ENCODE assay signal across 26 cellular contexts in the genomic region with DNA sequence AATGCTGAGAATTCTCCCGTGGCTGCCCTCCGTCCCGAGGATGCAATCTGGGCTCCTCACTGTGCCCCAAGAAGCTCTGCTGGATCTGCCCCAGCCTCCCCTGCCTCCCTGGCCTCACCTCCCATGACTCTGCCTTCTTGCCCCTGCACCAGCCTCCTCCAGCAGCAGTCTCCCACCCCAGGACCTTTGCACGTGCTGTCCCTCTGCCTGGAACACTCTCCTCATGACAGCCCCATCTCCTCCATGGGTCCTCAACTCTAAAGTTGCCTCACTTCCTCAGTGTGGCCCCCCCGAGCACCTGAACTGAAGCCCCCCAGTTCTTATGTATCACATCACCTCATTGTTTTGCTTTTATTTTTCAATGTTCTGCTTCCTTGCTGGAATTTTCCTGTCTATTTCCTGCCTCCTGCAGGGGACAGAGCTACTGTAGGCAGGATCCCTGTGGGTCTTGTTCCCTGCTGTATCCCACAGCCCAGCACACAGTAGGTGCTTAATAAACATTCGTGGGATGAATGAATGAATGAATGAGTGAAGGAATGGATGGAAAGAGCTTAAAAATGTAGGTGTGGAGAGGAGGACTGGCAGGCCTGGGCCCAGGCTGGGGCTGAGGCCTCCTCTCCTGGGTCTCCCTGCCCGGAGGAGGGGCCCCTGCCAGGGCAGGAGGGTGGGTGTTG.
"Had no signal": no experiment of that assay in that cellular context is flagged by ENCODE, and none has a peak within 500 bp of the region (broad histone marks: within the 10 kb centered on the region; RNA-seq: fewer than 3 reads in every experiment).

No MANE protein-coding gene starts in this region.

- H3K4me3 ChIP-seq: gastroesophageal sphincter, hepatocyte, testis, transverse colon, uterus had no signal

- DNase-seq: activated CD4-positive, alpha-beta memory T cell treated with anti-CD3 and anti-CD28 coated beads for 36 hours; activated CD4-positive, alpha-beta T cell treated with anti-CD3 and anti-CD28 coated beads for 48 hours; activated CD8-positive, alpha-beta memory T cell treated with anti-CD3 and anti-CD28 coated beads, Interleukin-2, amount 50 U/mL, for 4 hours; activated gamma-delta T cell; activated naive CD4-positive, alpha-beta T cell treated with anti-CD3 and anti-CD28 coated beads, Interleukin-2, amount 50 U/mL, for 16 hours; activated naive CD8-positive, alpha-beta T cell treated with anti-CD3 and anti-CD28 coated beads, Interleukin-2, amount 50 U/mL, for 24 hours; activated T-cell treated with anti-CD3 and anti-CD28 coated beads, Interleukin-2, amount 50 U/mL, for 1 hour; amygdala; cortex of kidney; effector memory CD8-positive, alpha-beta T cell; left colon; mammary epithelial cell; naive B cell; nucleus accumbens; right cardiac atrium; stimulated activated CD4-positive, alpha-beta T cell treated with anti-CD3 and anti-CD28 coated beads, Interleukin-2, amount 100 ng/mL, for 48 hours; stimulated activated naive CD4-positive, alpha-beta T cell treated with Interleukin-2 at 50 U/mL for 16 hours; testis; transverse colon; uterus had no signal

- H2AFZ ChIP-seq: hepatocyte, parathyroid adenoma had no signal

- H3K27me3 ChIP-seq: gastroesophageal sphincter, hepatocyte, testis, transverse colon, uterus had no signal

- H3K9me3 Mint-ChIP-seq: activated CD4-positive, alpha-beta memory T cell treated with anti-CD3 and anti-CD28 coated beads for 36 hours; activated naive CD8-positive, alpha-beta T cell treated with anti-CD3 and anti-CD28 coated beads, Interleukin-2, amount 50 U/mL, for 24 hours; effector memory CD8-positive, alpha-beta T cell; mesothelial cell of epicardium had no signal

- H3K36me3 ChIP-seq: gastroesophageal sphincter, transverse colon, uterus had no signal

- H3K9ac ChIP-seq: parathyroid adenoma had no signal

- H3K9me3 ChIP-seq: gastroesophageal sphincter, testis, transverse colon, uterus had no signal

- H3K4me3 Mint-ChIP-seq: activated CD4-positive, alpha-beta memory T cell treated with anti-CD3 and anti-CD28 coated beads for 36 hours; activated naive CD8-positive, alpha-beta T cell treated with anti-CD3 and anti-CD28 coated beads, Interleukin-2, amount 50 U/mL, for 24 hours; effector memory CD8-positive, alpha-beta T cell; mesothelial cell of epicardium; naive B cell had no signal

- H3K27ac ChIP-seq: gastroesophageal sphincter, hepatocyte, parathyroid adenoma, testis, transverse colon had no signal

- H3K4me2 ChIP-seq: hepatocyte had no signal

- FAIRE-seq: endothelial cell of umbilical vein, keratinocyte had no signal

- H3K27me3 Mint-ChIP-seq: activated CD4-positive, alpha-beta memory T cell treated with anti-CD3 and anti-CD28 coated beads for 36 hours; activated naive CD8-positive, alpha-beta T cell treated with anti-CD3 and anti-CD28 coated beads, Interleukin-2, amount 50 U/mL, for 24 hours; effector memory CD8-positive, alpha-beta T cell had no signal

- H3K4me1 ChIP-seq: gastroesophageal sphincter, parathyroid adenoma, testis, transverse colon, uterus had no signal

- H3K79me2 ChIP-seq: hepatocyte, parathyroid adenoma had no signal

- ATAC-seq: activated naive CD8-positive, alpha-beta T cell treated with anti-CD3 and anti-CD28 coated beads, Interleukin-2, amount 50 U/mL, for 24 hours; effector memory CD8-positive, alpha-beta T cell; gastroesophageal sphincter; left colon had no signal

- H3K27ac Mint-ChIP-seq: activated CD4-positive, alpha-beta memory T cell treated with anti-CD3 and anti-CD28 coated beads for 36 hours; activated naive CD8-positive, alpha-beta T cell treated with anti-CD3 and anti-CD28 coated beads, Interleukin-2, amount 50 U/mL, for 24 hours; effector memory CD8-positive, alpha-beta T cell; mesothelial cell of epicardium; naive B cell had no signal
